ENCODE assay signal across 14 cellular contexts in genomic region chr5:173175523-173175922, GRCh38. TPM values are rescaled to one million over a fixed set of nuclear protein-coding genes. Genes with fewer than 3 reads are reported as not detected.
DNase-seq lines count a peak whose midpoint lies in the region; ATAC-seq and TF ChIP-seq lines count a peak whose summit lies in the region.
"Had no signal": no experiment of that assay in that cellular context is flagged by ENCODE, and none has a peak within 500 bp of the region (broad histone marks: within the 10 kb centered on the region; RNA-seq: fewer than 3 reads in every experiment).

No MANE protein-coding gene starts in this region.

- no peak overlapping the region for H3K27ac Mint-ChIP-seq in endodermal cell
- H3K27ac Mint-ChIP-seq: CD8-positive, alpha-beta memory T cell had no signal

- H3K4me3 Mint-ChIP-seq in endodermal cell: no peak overlapping the region
- H3K4me3 Mint-ChIP-seq: CD8-positive, alpha-beta memory T cell had no signal

- DNase-seq in NCI-H1417 (lab: John Stamatoyannopoulos, UW) (peak in 2 of 3 experiments; percentile 2 to 53), NCI-H1417 treated with DMSO at 0.1 percent for 48 hours (lab: John Stamatoyannopoulos, UW) (no peak), NCI-H146 treated with DMSO at 0.1 percent for 48 hours (lab: John Stamatoyannopoulos, UW; ENCODE audit: unreplicated experiment) (peak; percentile 68), endodermal cell (peak; percentile 63), islet precursor cell (no peak), iPS-NIHi11 (ENCODE audit: low spot score) (no peak)
- DNase-seq: AML-193; CD8-positive, alpha-beta memory T cell had no signal

- peaks cover 10% of the 10 kb centered on the region for H3K4me1 Mint-ChIP-seq in endodermal cell
- H3K4me1 Mint-ChIP-seq: CD8-positive, alpha-beta memory T cell had no signal

- no peaks in the 10 kb centered on the region for H3K9me3 ChIP-seq in endodermal cell (ENCODE audit: control insufficient read depth, low read length)

- ATAC-seq in GM18867 (IDR thresholded peaks at IDR 0.05; ENCODE audit: unreplicated experiment): no peak
- ATAC-seq: GM12878, K562 had no signal

- no peak for TF ChIP-seq CTCF in endodermal cell (conservative IDR thresholded peaks at IDR 0.05)

- no peaks in the 10 kb centered on the region for H3K36me3 Mint-ChIP-seq in endodermal cell (ENCODE audit: low read depth)

- H3K9me3 Mint-ChIP-seq in endodermal cell: no peaks in the 10 kb centered on the region

- H3K4me1 ChIP-seq in endodermal cell (ENCODE audit: control insufficient read depth, insufficient read depth, low read length): no peaks in the 10 kb centered on the region
- H3K4me1 ChIP-seq: BLaER1 had no signal

- H3K9ac ChIP-seq in endodermal cell (ENCODE audit: extremely low read depth, low read length, poor library complexity, severe bottlenecking): no peak overlapping the region
- H3K9ac ChIP-seq: BLaER1 had no signal

- H3K27ac ChIP-seq in endodermal cell (ENCODE audit: low read depth, low read length): no peak overlapping the region
- H3K27ac ChIP-seq: 22Rv1, BLaER1 had no signal

- no peak overlapping the region for H3K4me3 ChIP-seq in endodermal cell (ENCODE audit: low read length)
- H3K4me3 ChIP-seq: BLaER1, GM12878, K562 had no signal

- no peaks in the 10 kb centered on the region for H3K27me3 ChIP-seq in endodermal cell (ENCODE audit: control insufficient read depth, insufficient read depth, low read length, poor library complexity, severe bottlenecking)
- H3K27me3 ChIP-seq: BLaER1 had no signal

- no peaks in the 10 kb centered on the region for H3K36me3 ChIP-seq in endodermal cell (ENCODE audit: control insufficient read depth, insufficient read depth, low read length)
- H3K36me3 ChIP-seq: BLaER1 had no signal

- WGBS in endodermal cell (ENCODE audit: insufficient coverage in 1 of 2, insufficient read length in 1 of 2), 2 experiments: 30 to 56% methylated on average over 2 to 4 of the region's 4 CpGs

- peaks cover 10% of the 10 kb centered on the region for H3K27me3 Mint-ChIP-seq in endodermal cell (ENCODE audit: insufficient read depth)

RNA-seq across cellular contexts. Expression of gene BNIP1, which starts 31.2 kb away (rescaled TPM):
- 1 to 10 TPM; 6.8 to 7.3 TPM for total RNA-seq in endodermal cell
- 15.2 TPM for polyA plus RNA-seq in endodermal cell (2013, experiment 1 of 2)
- 15.2 TPM for polyA plus RNA-seq in endodermal cell (2013, experiment 2 of 2)

RNA-seq across cellular contexts. Expression of gene NKX2-5, which starts 59.5 kb away (rescaled TPM):
- under 1 TPM; 0.33 to 0.37 TPM for total RNA-seq in endodermal cell
- polyA plus RNA-seq in endodermal cell (2013, experiment 1 of 2): 0.75 TPM
- polyA plus RNA-seq in endodermal cell (2013, experiment 2 of 2): 1.1 TPM
- total RNA-seq: G401, GM12878, K562 had no signal
- polyA plus RNA-seq: CD8-positive, alpha-beta memory T cell; K562 had no signal

Comparison
In these comparisons a context has a peak if more than half of its experiments do, and no peak if none do; other contexts are left out.
1. DNase-seq: peak in NCI-H1417 (2 of 3), NCI-H146 treated with DMSO at 0.1 percent for 48 hours (single experiment) and endodermal cell (single experiment); none in NCI-H1417 treated with DMSO at 0.1 percent for 48 hours (single experiment), islet precursor cell (single experiment) and iPS-NIHi11 (single experiment).